12 cellular contexts compared by ENCODE assay signal in the genomic region with DNA sequence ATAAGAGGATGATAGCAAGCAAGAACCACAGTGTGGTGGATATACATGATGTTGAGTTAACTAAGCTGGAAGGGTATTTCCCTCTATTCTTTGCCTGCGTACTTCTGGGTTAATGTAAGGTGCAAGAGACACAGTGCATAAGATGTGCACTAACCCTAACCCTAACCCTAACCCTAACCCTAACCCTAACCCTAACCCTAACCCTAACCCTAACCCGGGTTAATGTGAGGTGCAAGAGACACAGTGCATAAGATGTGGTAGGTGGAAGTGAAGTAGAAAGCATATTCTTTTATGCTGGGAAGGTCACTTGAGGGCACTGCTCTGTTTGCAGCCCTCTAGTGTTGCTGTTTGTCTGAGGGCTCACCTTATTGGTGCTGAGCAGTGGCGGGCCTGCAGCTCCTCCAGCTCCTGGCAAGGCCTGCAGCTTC.
DNase-seq lines count a peak whose midpoint lies in the region; ATAC-seq and TF ChIP-seq lines count a peak whose summit lies in the region.
"Had no signal": no experiment of that assay in that cellular context is flagged by ENCODE, and none has a peak within 500 bp of the region (broad histone marks: within the 10 kb centered on the region; RNA-seq: fewer than 3 reads in every experiment).

No MANE protein-coding gene starts in this region.

- no peak for TF ChIP-seq CTCF in WTC11 (IDR thresholded peaks at IDR 0.05)

- H3K36me3 Mint-ChIP-seq in activated CD4-positive, alpha-beta T cell treated with anti-CD3 and anti-CD28 coated beads for 36 hours (ENCODE audit: low read depth), result no peaks in the 10 kb centered on the region
- no peaks in the 10 kb centered on the region for H3K36me3 Mint-ChIP-seq in WTC11
- peaks cover 0 to 17% (median 0%) of the 10 kb centered on the region in 5 donors for H3K36me3 Mint-ChIP-seq in naive thymus-derived CD4-positive, alpha-beta T cell

- no peaks in the 10 kb centered on the region for H3K9me3 Mint-ChIP-seq in activated CD4-positive, alpha-beta T cell treated with anti-CD3 and anti-CD28 coated beads for 36 hours (ENCODE audit: low read depth)
- no peaks in the 10 kb centered on the region for H3K9me3 Mint-ChIP-seq in WTC11
- H3K9me3 Mint-ChIP-seq in naive thymus-derived CD4-positive, alpha-beta T cell, result peaks cover 0 to 6% (median 0%) of the 10 kb centered on the region in 11 donors

- H3K4me3 Mint-ChIP-seq in activated CD4-positive, alpha-beta T cell treated with anti-CD3 and anti-CD28 coated beads for 36 hours, result no peak overlapping the region
- no peak overlapping the region for H3K4me3 Mint-ChIP-seq in WTC11
- H3K4me3 Mint-ChIP-seq in naive thymus-derived CD4-positive, alpha-beta T cell, result peak overlapping the region in 5 of 10 donors; percentile 25 to 62 (median 35)

- peaks cover 18 to 30% of the 10 kb centered on the region in 2 donors for H3K4me1 ChIP-seq in naive thymus-derived CD4-positive, alpha-beta T cell (ENCODE audit: control insufficient read depth in 2 of 2, insufficient read depth in 2 of 2, low read length in 2 of 2)

- no peaks in the 10 kb centered on the region for H3K27me3 Mint-ChIP-seq in activated CD4-positive, alpha-beta T cell treated with anti-CD3 and anti-CD28 coated beads for 36 hours
- no peaks in the 10 kb centered on the region for H3K27me3 Mint-ChIP-seq in WTC11 (ENCODE audit: low read depth)
- H3K27me3 Mint-ChIP-seq in naive thymus-derived CD4-positive, alpha-beta T cell, result no peaks in the 10 kb centered on the region

- H3K27ac ChIP-seq in naive thymus-derived CD4-positive, alpha-beta T cell (ENCODE audit: low read depth, low read length), result peak overlapping the region; percentile 38
- H3K27ac ChIP-seq: brain microvascular endothelial cell had no signal

- intact Hi-C loops in activated CD4-positive, alpha-beta T cell treated with anti-CD3 and anti-CD28 coated beads for 36 hours (cut with DNase I, micrococcal nuclease), result loop anchor here in 1 of 2 experiments (2.0 to 5.0 kb wide), 2 partner anchors 17 to 33 kb away; no protein-coding TSS in a partner anchor
- intact Hi-C loops in naive thymus-derived CD4-positive, alpha-beta T cell (cut with micrococcal nuclease), result loop anchor here (1.0 to 5.0 kb wide), 6 partner anchors 8 to 171 kb away; no protein-coding TSS in a partner anchor

- peak; percentile 88 for ATAC-seq in activated CD4-positive, alpha-beta T cell treated with anti-CD3 and anti-CD28 coated beads for 36 hours
- ATAC-seq in WTC11, result peak; percentile 98
- ATAC-seq in naive thymus-derived CD4-positive, alpha-beta T cell, result peak; percentile 93
- no peak for ATAC-seq in HG02588 (IDR thresholded peaks at IDR 0.05; ENCODE audit: unreplicated experiment)
- ATAC-seq: sciatic nerve had no signal

- CTCF ChIA-PET in activated CD4-positive, alpha-beta T cell treated with anti-CD3 and anti-CD28 coated beads for 36 hours (lab: Charles Lee), result interaction anchor here (1.2 to 1.4 kb wide), 2 partner anchors 20 to 70 kb away, joined by 3 to 7 read pairs; no protein-coding TSS in a partner anchor
- CTCF ChIA-PET in WTC11 (lab: Charles Lee), result interaction anchor here (0.7 to 1.0 kb wide), 2 partner anchors 29 to 156 kb away, joined by 3 read pairs; no protein-coding TSS in a partner anchor
- CTCF ChIA-PET in naive thymus-derived CD4-positive, alpha-beta T cell (lab: Charles Lee), result interaction anchor here (0.6 to 1.9 kb wide), 11 partner anchors 9 to 182 kb away, joined by 3 to 11 read pairs (median 4); a partner anchor contains a TSS

- no peaks in the 10 kb centered on the region for H3K36me3 ChIP-seq in H7 (replicated peaks; ENCODE audit: control insufficient read depth, insufficient read depth, low read length)
- H3K36me3 ChIP-seq in naive thymus-derived CD4-positive, alpha-beta T cell (ENCODE audit: control insufficient read depth in 2 of 3, insufficient read depth in 3 of 3, low read length in 3 of 3), result no peaks in the 10 kb centered on the region
- H3K36me3 ChIP-seq: brain microvascular endothelial cell had no signal

- H3K9me3 ChIP-seq in naive thymus-derived CD4-positive, alpha-beta T cell (ENCODE audit: control insufficient read depth in 2 of 3, low read length in 3 of 3), result no peaks in the 10 kb centered on the region

- POLR2A ChIA-PET in activated CD4-positive, alpha-beta T cell treated with anti-CD3 and anti-CD28 coated beads for 36 hours (lab: Charles Lee), result no interaction called here
- POLR2A ChIA-PET in WTC11 (lab: Charles Lee), result no interaction called here
- POLR2A ChIA-PET in naive thymus-derived CD4-positive, alpha-beta T cell (lab: Charles Lee), result interaction anchor here (0.7 to 1.2 kb wide), 5 partner anchors 14 to 182 kb away, joined by 3 read pairs; no protein-coding TSS in a partner anchor

- H3K4me3 ChIP-seq in H7 (ENCODE audit: insufficient read depth, low read depth, low read length), result no peak overlapping the region
- H3K4me3 ChIP-seq in naive thymus-derived CD4-positive, alpha-beta T cell (ENCODE audit: low read length), result no peak overlapping the region

- DNase-seq in activated CD4-positive, alpha-beta T cell treated with anti-CD3 and anti-CD28 coated beads for 36 hours, result peak; percentile 26
- no peak for DNase-seq in activated CD4-positive, alpha-beta T cell treated with anti-CD3 and anti-CD28 coated beads, Interleukin-2, amount 50 U/mL, for 1 hour
- DNase-seq in H7 (peak; percentile 5), WTC11 (ENCODE audit: low spot score) (peak; percentile 13), KG1 (lab: John Stamatoyannopoulos, UW) (no peak), GOT3 (lab: John Stamatoyannopoulos, UW) (no peak)
- peak in 7 of 9 donors; percentile 24 to 38 (median 31) for DNase-seq in naive thymus-derived CD4-positive, alpha-beta T cell
- DNase-seq: 8988T, brain microvascular endothelial cell, NCI-H69 had no signal

- H3K27ac Mint-ChIP-seq in activated CD4-positive, alpha-beta T cell treated with anti-CD3 and anti-CD28 coated beads for 36 hours, result peak overlapping the region; percentile 47
- H3K27ac Mint-ChIP-seq in WTC11, result no peak overlapping the region
- peak overlapping the region; percentile 57 to 93 (median 83) for H3K27ac Mint-ChIP-seq in naive thymus-derived CD4-positive, alpha-beta T cell

- H3K27me3 ChIP-seq in H7 (ENCODE audit: control insufficient read depth, insufficient read depth, low read length), result no peaks in the 10 kb centered on the region
- no peaks in the 10 kb centered on the region for H3K27me3 ChIP-seq in naive thymus-derived CD4-positive, alpha-beta T cell (ENCODE audit: control insufficient read depth in 2 of 2, insufficient read depth in 2 of 2, low read length in 2 of 2)
- H3K27me3 ChIP-seq: brain microvascular endothelial cell had no signal

- H3K4me1 Mint-ChIP-seq in activated CD4-positive, alpha-beta T cell treated with anti-CD3 and anti-CD28 coated beads for 36 hours, result peaks cover 31% of the 10 kb centered on the region
- H3K4me1 Mint-ChIP-seq in WTC11, result no peaks in the 10 kb centered on the region
- peaks cover 18 to 56% (median 41%) of the 10 kb centered on the region in 7 donors for H3K4me1 Mint-ChIP-seq in naive thymus-derived CD4-positive, alpha-beta T cell

TF ChIP-seq in WTC11, 78 proteins besides CTCF, POLR2A, EP300 and RAD21:
- TF ChIP-seq MXD4 (CRISPR knock-in tag; IDR thresholded peaks at IDR 0.05; ENCODE audit: borderline replicate concordance) (no peak), JUN (CRISPR knock-in tag; IDR thresholded peaks at IDR 0.05) (no peak), MYBL2 (CRISPR knock-in tag; IDR thresholded peaks at IDR 0.05) (no peak)

Comparison
In these comparisons a context has a peak if more than half of its experiments do, and no peak if none do; other contexts are left out.
1. DNase-seq: peak in activated CD4-positive, alpha-beta T cell treated with anti-CD3 and anti-CD28 coated beads for 36 hours (single experiment), H7 (single experiment), WTC11 (single experiment) and naive thymus-derived CD4-positive, alpha-beta T cell (7 of 9); none in activated CD4-positive, alpha-beta T cell treated with anti-CD3 and anti-CD28 coated beads, Interleukin-2, amount 50 U/mL, for 1 hour (single experiment), KG1 (single experiment) and GOT3 (single experiment).